In genomic region chr9:135580664-135581380, GRCh38 we compare ENCODE assay signal across 30 cellular contexts. TPM values are rescaled to one million over a fixed set of nuclear protein-coding genes. Genes with fewer than 3 reads are reported as not detected.
"Had no signal": no experiment of that assay in that cellular context is flagged by ENCODE, and none has a peak within 500 bp of the region (broad histone marks: within the 10 kb centered on the region; RNA-seq: fewer than 3 reads in every experiment).

No MANE protein-coding gene starts in this region.

- H3K4me1 Mint-ChIP-seq: central memory CD8-positive, alpha-beta T cell; endodermal cell; memory B cell; nephron; stimulated activated effector memory CD8-positive, alpha-beta T cell treated with anti-CD3 and anti-CD28 coated beads, Interleukin-12 subunit alpha, Interleukin-12 subunit beta, amount 100 ng/mL, for 72 hours had no signal

- H3K27me3 ChIP-seq: colonic mucosa, pancreas, tibial nerve had no signal

- H3K4me3 Mint-ChIP-seq: central memory CD8-positive, alpha-beta T cell; dendritic cell treated with granulocyte-macrophage colony-stimulating factor and Interleukin-4, amounts not matched to agents 40 ng/mL and 50 ng/mL, for 4 days; endodermal cell; memory B cell; nephron; stimulated activated effector memory CD8-positive, alpha-beta T cell treated with anti-CD3 and anti-CD28 coated beads, Interleukin-12 subunit alpha, Interleukin-12 subunit beta, amount 100 ng/mL, for 72 hours had no signal

- H3K36me3 Mint-ChIP-seq: memory B cell; stimulated activated effector memory CD8-positive, alpha-beta T cell treated with anti-CD3 and anti-CD28 coated beads, Interleukin-12 subunit alpha, Interleukin-12 subunit beta, amount 100 ng/mL, for 72 hours had no signal

- H3K4me3 ChIP-seq: colonic mucosa, gastrocnemius medialis, lung, pancreas, smooth muscle cell, thoracic aorta, tibial nerve had no signal

- H3K9me3 Mint-ChIP-seq: central memory CD8-positive, alpha-beta T cell; dendritic cell treated with granulocyte-macrophage colony-stimulating factor and Interleukin-4, amounts not matched to agents 40 ng/mL and 50 ng/mL, for 4 days; memory B cell; nephron; stimulated activated effector memory CD8-positive, alpha-beta T cell treated with anti-CD3 and anti-CD28 coated beads, Interleukin-12 subunit alpha, Interleukin-12 subunit beta, amount 100 ng/mL, for 72 hours had no signal

- H3K9me3 ChIP-seq: colonic mucosa, gastrocnemius medialis, pancreas, thoracic aorta, tibial nerve had no signal

- H3K27ac ChIP-seq: colonic mucosa, epithelial cell of prostate, gastrocnemius medialis, pancreas, thoracic aorta, tibial nerve had no signal

- H3K27ac Mint-ChIP-seq: dendritic cell treated with granulocyte-macrophage colony-stimulating factor and Interleukin-4, amounts not matched to agents 40 ng/mL and 50 ng/mL, for 4 days; endodermal cell; memory B cell; nephron; progenitor cell of endocrine pancreas; stimulated activated effector memory CD8-positive, alpha-beta T cell treated with anti-CD3 and anti-CD28 coated beads, Interleukin-12 subunit alpha, Interleukin-12 subunit beta, amount 100 ng/mL, for 72 hours had no signal

- ATAC-seq: esophagus mucosa; gastrocnemius medialis; left lobe of liver; pancreas; sciatic nerve; stimulated activated effector memory CD8-positive, alpha-beta T cell treated with anti-CD3 and anti-CD28 coated beads, Interleukin-12 subunit alpha, Interleukin-12 subunit beta, amount 100 ng/mL, for 72 hours; stimulated activated naive CD8-positive, alpha-beta T cell treated with anti-CD3 and anti-CD28 coated beads, Interleukin-15, Interleukin-2, amounts not matched to agents 100 U/mL and 50 U/mL, for 24 hours had no signal

- H3K36me3 ChIP-seq: colonic mucosa, gastrocnemius medialis, pancreas, thoracic aorta, tibial nerve had no signal

- H3K4me1 ChIP-seq: colonic mucosa, gastrocnemius medialis, pancreas, tibial nerve had no signal

- DNase-seq: colonic mucosa; effector CD8-positive, alpha-beta T cell; endodermal cell; foreskin fibroblast; gastrocnemius medialis; kidney; occipital lobe; pancreas; stimulated activated CD4-positive, alpha-beta T cell treated with anti-CD3 and anti-CD28 coated beads, Interleukin-2, amount 100 ng/mL, for 24 hours; stimulated activated CD4-positive, alpha-beta T cell treated with anti-CD3 and anti-CD28 coated beads, Interleukin-4, amount 100 ng/mL, for 24 hours; stimulated activated naive CD8-positive, alpha-beta T cell treated with anti-CD3 and anti-CD28 coated beads, Interleukin-15, Interleukin-2, amounts not matched to agents 100 U/mL and 50 U/mL, for 24 hours had no signal

RNA-seq across cellular contexts. Expression of gene PAEP, which starts 19.3 kb away (rescaled TPM):
- total RNA-seq: chondrocyte, colonic mucosa, endodermal cell, esophagus mucosa, gastrocnemius medialis, glomerular endothelial cell, kidney, left lobe of liver, liver, mononuclear cell, occipital lobe, pancreas, progenitor cell of endocrine pancreas, sciatic nerve, thoracic aorta, tibial nerve, urinary bladder had no signal

RNA-seq across cellular contexts. Expression of gene OBP2A, which starts 34.9 kb away (rescaled TPM):
- total RNA-seq: colonic mucosa, endodermal cell, esophagus mucosa, gastrocnemius medialis, glomerular endothelial cell, kidney, left lobe of liver, liver, lung, mononuclear cell, occipital lobe, pancreas, progenitor cell of endocrine pancreas, sciatic nerve, smooth muscle cell, thoracic aorta, tibial nerve, urinary bladder had no signal

RNA-seq across cellular contexts. Expression of gene GLT6D1, which starts 58.5 kb away (rescaled TPM):
- total RNA-seq: chondrocyte, colonic mucosa, esophagus mucosa, gastrocnemius medialis, glomerular endothelial cell, kidney, left lobe of liver, liver, lung, mononuclear cell, occipital lobe, pancreas, progenitor cell of endocrine pancreas, sciatic nerve, smooth muscle cell, thoracic aorta, tibial nerve, urinary bladder had no signal

RNA-seq across cellular contexts. Expression of gene LCN1, which starts 59.6 kb away (rescaled TPM):
- total RNA-seq: colonic mucosa, endodermal cell, esophagus mucosa, gastrocnemius medialis, glomerular endothelial cell, kidney, left lobe of liver, liver, lung, mononuclear cell, occipital lobe, pancreas, progenitor cell of endocrine pancreas, sciatic nerve, thoracic aorta, tibial nerve, urinary bladder had no signal
